ENCODE assay signal across 33 cellular contexts in genomic region chr14:75391953-75392352, GRCh38. TPM values are rescaled to one million over a fixed set of nuclear protein-coding genes. Genes with fewer than 3 reads are reported as not detected.
DNase-seq lines count a peak whose midpoint lies in the region; ATAC-seq and FAIRE-seq lines count a peak whose summit lies in the region.
"Had no signal": no experiment of that assay in that cellular context is flagged by ENCODE, and none has a peak within 500 bp of the region (broad histone marks: within the 10 kb centered on the region; RNA-seq: fewer than 3 reads in every experiment).

No MANE protein-coding gene starts in this region.

- H3K36me3 ChIP-seq in SJCRH30, result no peaks in the 10 kb centered on the region
- H3K36me3 ChIP-seq: BE2C; BLaER1; BLaER1 treated with 17β-estradiol and CSF1 and Interleukin-3, amounts not matched to agents 10 nM and 100 nM had no signal

- no peak for ATAC-seq in left lobe of liver
- ATAC-seq: A549; CD8-positive, alpha-beta T cell had no signal

- no peak overlapping the region for H3K4me3 ChIP-seq in SJCRH30
- H3K4me3 ChIP-seq: A549; BLaER1; BLaER1 treated with 17β-estradiol and CSF1 and Interleukin-3, amounts not matched to agents 10 nM and 100 nM had no signal

- no peak overlapping the region for H3K27ac ChIP-seq in SJCRH30
- H3K27ac ChIP-seq: 22Rv1; A549; BLaER1; BLaER1 treated with 17β-estradiol and CSF1 and Interleukin-3, amounts not matched to agents 10 nM and 100 nM; C4-2B had no signal

- FAIRE-seq in frontal cortex (lab: Jason Lieb, UNC), result peak; percentile 49
- FAIRE-seq: A204.1, A549, D721Med had no signal

- no peaks in the 10 kb centered on the region for H3K9me3 ChIP-seq in SJCRH30 (replicated peaks)
- H3K9me3 ChIP-seq: A549; BE2C; BLaER1; BLaER1 treated with 17β-estradiol and CSF1 and Interleukin-3, amounts not matched to agents 10 nM and 100 nM; Caco-2 had no signal

- H3K4me1 ChIP-seq in SJCRH30, result no peaks in the 10 kb centered on the region
- H3K4me1 ChIP-seq: A549, BE2C, BLaER1, Caco-2 had no signal

- H3K27me3 ChIP-seq in SJCRH30, result peaks cover 7% of the 10 kb centered on the region; the same call in 1 of the 2 replicates
- H3K27me3 ChIP-seq: BE2C; BLaER1; BLaER1 treated with 17β-estradiol and CSF1 and Interleukin-3, amounts not matched to agents 10 nM and 100 nM had no signal

- DNase-seq in frontal cortex (ENCODE audit: low spot score in 2 of 2), result no peak
- peak; percentile 24 for DNase-seq in left lobe of liver (ENCODE audit: low spot score)
- DNase-seq in mesenteric fat pad (ENCODE audit: low spot score), result peak; percentile 64
- no peak for DNase-seq in NCI-H146 (lab: John Stamatoyannopoulos, UW)
- DNase-seq in SJCRH30, result no peak
- no peak for DNase-seq in medulla oblongata (ENCODE audit: extremely low spot score)
- DNase-seq: 8988T; ACHN; AML-193; BE2C; C1 segment of cervical spinal cord; Caco-2; Calu3; CD4-positive, alpha-beta memory T cell; CD4-positive, alpha-beta T cell; CD4-positive, CD25-positive, alpha-beta regulatory T cell; CD8-positive, alpha-beta memory T cell; CD8-positive, alpha-beta T cell; COR-L47; DMS 273 treated with DMSO at 0.1 percent for 48 hours; DMS153; DMS53; DMS79; DMS79 treated with DMSO at 0.1 percent for 48 hours; DND-41; EL had no signal

RNA-seq across cellular contexts. Expression of gene JDP2, which starts 35.9 kb away (rescaled TPM):
- 5.3 TPM for total RNA-seq in frontal cortex
- 12.8 TPM for total RNA-seq in left lobe of liver
- 113 TPM for total RNA-seq in mesenteric fat pad
- total RNA-seq in SJCRH30 (2014; rRNA removed; shearing (Covaris generic)), result 2.6 and 2.9 TPM in 2 replicates
- total RNA-seq: CD8-positive, alpha-beta T cell had no signal

Comparison
In these comparisons a context has a peak if more than half of its experiments do, and no peak if none do; other contexts are left out.
1. DNase-seq: peak in left lobe of liver (single experiment) and mesenteric fat pad (single experiment); none in frontal cortex (0 of 2), NCI-H146 (single experiment), SJCRH30 (0 of 2) and medulla oblongata (single experiment).